ENCODE assay signal across 17 cellular contexts in the genomic region with DNA sequence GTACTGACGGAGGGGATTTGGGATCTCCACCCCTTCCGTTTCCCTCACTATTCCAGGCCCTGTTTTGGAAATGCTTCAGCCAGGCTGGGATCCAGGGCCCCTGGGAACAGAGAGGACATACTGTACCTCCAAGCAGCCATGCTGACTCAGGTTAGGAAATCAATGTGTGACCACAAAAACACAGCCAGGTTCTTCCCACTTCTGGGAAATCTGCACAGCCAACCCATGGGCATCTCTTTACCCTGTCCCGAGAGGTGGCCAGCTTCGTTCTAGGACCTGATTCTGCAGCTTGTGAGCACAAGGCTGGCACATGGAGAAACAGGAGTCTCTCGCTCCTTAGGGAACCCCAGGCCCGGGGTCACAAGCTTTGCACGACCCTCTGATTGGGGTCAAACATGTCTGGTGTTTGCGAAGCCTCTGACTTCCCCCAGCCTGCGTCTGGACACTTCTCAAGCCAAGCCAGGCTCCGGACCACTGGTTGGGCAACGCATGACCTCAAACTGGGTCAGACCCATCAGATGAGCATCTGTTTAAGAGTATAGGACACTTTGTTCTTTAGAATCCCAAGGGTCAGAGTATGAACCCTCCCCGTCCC. TPM values are rescaled to one million over a fixed set of nuclear protein-coding genes. Genes with fewer than 3 reads are reported as not detected.
A peak's percentile ranks its signal among the peaks of the same experiment; 100 is the strongest.
DNase-seq lines count a peak whose midpoint lies in the region; TF ChIP-seq lines count a peak whose summit lies in the region.
"Had no signal": no experiment of that assay in that cellular context is flagged by ENCODE, and none has a peak within 500 bp of the region (broad histone marks: within the 10 kb centered on the region; RNA-seq: fewer than 3 reads in every experiment).

No MANE protein-coding gene starts in this region.

- in situ Hi-C loops in astrocyte of the cerebellum (cut with HindIII; ENCODE audit: low sequenced_read_pairs): loop anchor here (10.0 kb wide), 1 partner anchor 343 kb away; no protein-coding TSS in a partner anchor

- H3K36me3 ChIP-seq in tibial artery: no peaks in the 10 kb centered on the region
- H3K36me3 ChIP-seq: ascending aorta, MG63 had no signal

- intact Hi-C loops in lower leg skin (cut with DNase I; ENCODE audit: low total_unique reads): no loop called here
- intact Hi-C loops in tibial artery (cut with DNase I; ENCODE audit: low total_unique reads): loop anchor here (10.0 kb wide), 1 partner anchor 83 kb away; no protein-coding TSS in a partner anchor

- TF ChIP-seq POLR2A in lower leg skin (IDR thresholded peaks at IDR 0.05): no peak

- no peak overlapping the region for H3K27ac ChIP-seq in tibial artery
- H3K27ac ChIP-seq: ascending aorta, GM23248, HL-60, PC-9 had no signal

- no peak overlapping the region for H3K4me3 ChIP-seq in astrocyte of the cerebellum (ENCODE audit: low read depth, low read length)
- no peak overlapping the region for H3K4me3 ChIP-seq in fibroblast of villous mesenchyme (ENCODE audit: low read depth, low read length)
- H3K4me3 ChIP-seq in lower leg skin (ENCODE audit: low read depth, poor library complexity, severe bottlenecking): no peak overlapping the region
- no peak overlapping the region for H3K4me3 ChIP-seq in tibial artery
- H3K4me3 ChIP-seq: ascending aorta, GM23248, MG63, PC-9 had no signal

- DNase-seq in astrocyte of the cerebellum (ENCODE audit: low read depth) (peak; percentile 50), fibroblast of villous mesenchyme (ENCODE audit: low read depth) (peak; percentile 74), lower leg skin (ENCODE audit: low spot score in 2 of 2) (peak; percentile 84 to 90), tibial artery (peak; percentile 75 to 76), NCI-H1048 (lab: John Stamatoyannopoulos, UW) (no peak), D341Med (ENCODE audit: low spot score) (no peak), T1000 (lab: John Stamatoyannopoulos, UW) (no peak), NCI-H2107 (lab: John Stamatoyannopoulos, UW) (no peak)
- DNase-seq: activated CD4-positive, alpha-beta T cell treated with anti-CD3 and anti-CD28 coated beads for 36 hours; CD4-positive, CD25-positive, alpha-beta regulatory T cell; GF-D8; GM23248; MG63; NCI-H446 treated with DMSO at 0.1 percent for 48 hours; PC-9 had no signal

- H3K9me3 ChIP-seq in tibial artery: no peaks in the 10 kb centered on the region
- H3K9me3 ChIP-seq: ascending aorta, MG63 had no signal

- 60 to 75% methylated on average over 11 to 12 of the region's 12 CpGs for WGBS in lower leg skin, 2 donors

- TF ChIP-seq CTCF in astrocyte of the cerebellum (IDR thresholded peaks at IDR 0.05; ENCODE audit: low read depth, low read length, missing control alignments): no peak
- TF ChIP-seq CTCF in fibroblast of villous mesenchyme (IDR thresholded peaks at IDR 0.05; ENCODE audit: insufficient read depth, low read depth, low read length): no peak
- TF ChIP-seq CTCF in lower leg skin (IDR thresholded peaks at IDR 0.05): no peak
- no peak for TF ChIP-seq CTCF in tibial artery (IDR thresholded peaks at IDR 0.05)

- H3K27me3 ChIP-seq in tibial artery: no peaks in the 10 kb centered on the region
- H3K27me3 ChIP-seq: ascending aorta, MG63 had no signal

- H3K4me1 ChIP-seq in tibial artery: no peaks in the 10 kb centered on the region
- H3K4me1 ChIP-seq: ascending aorta had no signal

RNA-seq across cellular contexts. Expression of a gene that starts 8.3 kb away (rescaled TPM):
- total RNA-seq in fibroblast of villous mesenchyme: 16.1 and 22.9 TPM in 2 replicates
- 10 to 100 TPM; 27.1 to 36.8 (median 31.7) TPM for total RNA-seq in lower leg skin

RNA-seq across cellular contexts. Expression of a gene that starts 54.5 kb away (rescaled TPM):
- total RNA-seq in fibroblast of villous mesenchyme (90.5 and 136 TPM in 2 replicates), lower leg skin (100 to 1,000 TPM; 102 to 142 (median 124) TPM)

Comparison
In these comparisons a context has a peak if more than half of its experiments do, and no peak if none do; other contexts are left out.
1. DNase-seq: peak in astrocyte of the cerebellum (single experiment), fibroblast of villous mesenchyme (single experiment), lower leg skin (2 of 2) and tibial artery (2 of 2); none in NCI-H1048 (single experiment), D341Med (single experiment), T1000 (single experiment) and NCI-H2107 (single experiment).